ENCODE assay signal across 19 cellular contexts in genomic region chr11:65212226-65212801, GRCh38. TPM values are rescaled to one million over a fixed set of nuclear protein-coding genes. Genes with fewer than 3 reads are reported as not detected.
DNase-seq lines count a peak whose midpoint lies in the region; ATAC-seq and TF ChIP-seq lines count a peak whose summit lies in the region.
"Had no signal": no experiment of that assay in that cellular context is flagged by ENCODE, and none has a peak within 500 bp of the region (broad histone marks: within the 10 kb centered on the region; RNA-seq: fewer than 3 reads in every experiment).

No MANE protein-coding gene starts in this region.

- no peaks in the 10 kb centered on the region for H3K9me3 Mint-ChIP-seq in GM23338
- H3K9me3 Mint-ChIP-seq: T-cell had no signal

- peak overlapping the region; percentile 70 for H3K9ac ChIP-seq in Karpas-422 (ENCODE audit: low read length)
- H3K9ac ChIP-seq: parathyroid adenoma had no signal

- H3K27me3 Mint-ChIP-seq in GM23338 (ENCODE audit: insufficient read depth, low read depth, poor library complexity): peaks cover 19% of the 10 kb centered on the region
- H3K27me3 Mint-ChIP-seq: T-cell had no signal

- 0 out of 2 replicates have a peak, but pooled peaks cover 4% of the 10 kb centered on the region for H4K20me1 ChIP-seq in GM23338 (replicated peaks; ENCODE audit: insufficient read depth)
- H4K20me1 ChIP-seq in Karpas-422 (ENCODE audit: insufficient read depth, low read depth, low read length): no peaks in the 10 kb centered on the region
- no peaks in the 10 kb centered on the region for H4K20me1 ChIP-seq in osteoblast (ENCODE audit: insufficient read depth, low read length)

- peaks cover 47% of the 10 kb centered on the region for H3K4me1 Mint-ChIP-seq in GM23338

- ATAC-seq in GM23338 (peak; percentile 8), HG02884 (IDR thresholded peaks at IDR 0.05; ENCODE audit: unreplicated experiment) (no peak)
- ATAC-seq: foreskin keratinocyte, GM12878, T-cell had no signal

- H3K9me2 ChIP-seq in GM23338 (ENCODE audit: insufficient read depth): no peaks in the 10 kb centered on the region
- H3K9me2 ChIP-seq in Karpas-422 (replicated peaks; ENCODE audit: insufficient read depth, low read length): no peaks in the 10 kb centered on the region

- peaks cover 35% of the 10 kb centered on the region for H3K36me3 Mint-ChIP-seq in GM23338 (ENCODE audit: low read depth)

- no peak overlapping the region for H3K4me3 ChIP-seq in GM23338
- H3K4me3 ChIP-seq in Karpas-422 (ENCODE audit: low read length): peak overlapping the region; percentile 30; the same call in 1 of the 2 replicates
- no peak overlapping the region for H3K4me3 ChIP-seq in osteoblast (ENCODE audit: insufficient read depth, low read length)
- H3K4me3 ChIP-seq: GM12878 had no signal

- H2AFZ ChIP-seq in GM23338 (no peak overlapping the region), Karpas-422 (ENCODE audit: low read length) (no peak overlapping the region), osteoblast (ENCODE audit: low read length) (no peak overlapping the region)

- H3F3A ChIP-seq in GM23338 (replicated peaks; ENCODE audit: low read depth): peaks cover 22% of the 10 kb centered on the region

- TF ChIP-seq CTCF in GM23338 (conservative IDR thresholded peaks at IDR 0.05; ENCODE audit: low read depth in 2 of 2) (no peak), osteoblast (IDR thresholded peaks at IDR 0.05; ENCODE audit: extremely low read depth, low read depth, low read length) (no peak)

- H3K9me3 ChIP-seq in Karpas-422 (ENCODE audit: low read length) (no peaks in the 10 kb centered on the region), osteoblast (ENCODE audit: low read depth, low read length) (no peaks in the 10 kb centered on the region)

- peak overlapping the region; percentile 91 for H3K27ac ChIP-seq in GM23338 (ENCODE audit: low read depth)
- H3K27ac ChIP-seq in Karpas-422 (ENCODE audit: low read length): peak overlapping the region; percentile 94
- H3K27ac ChIP-seq in osteoblast (ENCODE audit: low read depth, low read length): no peak overlapping the region
- H3K27ac ChIP-seq: foreskin keratinocyte had no signal

- H3K4me1 ChIP-seq in GM23338 (ENCODE audit: insufficient read depth): peaks cover 37% of the 10 kb centered on the region
- peaks cover 44% of the 10 kb centered on the region for H3K4me1 ChIP-seq in Karpas-422 (ENCODE audit: low read length)
- H3K4me1 ChIP-seq in osteoblast (ENCODE audit: insufficient read depth, low read length): no peaks in the 10 kb centered on the region
- H3K4me1 ChIP-seq: foreskin keratinocyte had no signal

- H3K27ac Mint-ChIP-seq in GM23338: peak overlapping the region; percentile 98

- H3K36me3 ChIP-seq in GM23338 (ENCODE audit: insufficient read depth) (peaks cover 3% of the 10 kb centered on the region; the same call in 1 of the 2 replicates), Karpas-422 (ENCODE audit: insufficient read depth, low read length) (no peaks in the 10 kb centered on the region), osteoblast (ENCODE audit: insufficient read depth, low read length) (peaks cover 21% of the 10 kb centered on the region)

- H3K27me3 ChIP-seq in GM23338 (ENCODE audit: insufficient read depth) (no peaks in the 10 kb centered on the region), Karpas-422 (ENCODE audit: low read length) (no peaks in the 10 kb centered on the region), osteoblast (ENCODE audit: insufficient read depth, low read length) (no peaks in the 10 kb centered on the region)
- H3K27me3 ChIP-seq: foreskin keratinocyte had no signal

- H3K4me2 ChIP-seq in GM23338: peak overlapping the region; percentile 70
- H3K4me2 ChIP-seq in Karpas-422 (ENCODE audit: low read depth, low read length, poor library complexity, severe bottlenecking): peak overlapping the region; percentile 67
- no peak overlapping the region for H3K4me2 ChIP-seq in osteoblast (ENCODE audit: insufficient read depth, low read length)

- H3K79me2 ChIP-seq in GM23338 (replicated peaks; ENCODE audit: insufficient read depth) (no peaks in the 10 kb centered on the region), Karpas-422 (ENCODE audit: low read length) (no peaks in the 10 kb centered on the region), osteoblast (ENCODE audit: insufficient read depth, low read length) (no peaks in the 10 kb centered on the region)
- H3K79me2 ChIP-seq: parathyroid adenoma had no signal

- H3K4me3 Mint-ChIP-seq in GM23338: peak overlapping the region; percentile 68; the same call in 1 of the 3 replicates
- H3K4me3 Mint-ChIP-seq: T-cell had no signal

- no peak for TF ChIP-seq POLR2A in erythroblast (IDR thresholded peaks at IDR 0.05; ENCODE audit: low read length)

- DNase-seq in GM23338 (ENCODE audit: low spot score) (peak; percentile 46), Karpas-422 (peak; percentile 73), erythroblast (lab: John Stamatoyannopoulos, UW) (peak; percentile 65 to 67), osteoblast (ENCODE audit: insufficient read length, low spot score, missing footprints) (peak; percentile 58), NCI-H1105 treated with DMSO at 0.1 percent for 48 hours (lab: John Stamatoyannopoulos, UW) (no peak), anterior cingulate cortex (lab: John Stamatoyannopoulos, UW) (no peak)
- DNase-seq: activated effector memory CD4-positive, alpha-beta T cell treated with Interleukin-2 at 50 U/mL for 16 hours; cerebellar nuclear complex; foreskin keratinocyte; NCI-H1694; Right ventricle myocardium superior; small intestine; stimulated activated CD4-positive, alpha-beta T cell treated with anti-CD3 and anti-CD28 coated beads, Interleukin-4, amount 100 ng/mL, for 4 hours; T-cell had no signal

TF ChIP-seq in GM23338, 12 proteins besides CTCF, POLR2A, EP300 and RAD21:
- TF ChIP-seq POLR2AphosphoS5 (IDR thresholded peaks at IDR 0.05; ENCODE audit: low read depth) (no peak), ZNF114 (CRISPR knock-in tag; IDR thresholded peaks at IDR 0.05) (no peak), CREB1 (CRISPR knock-in tag; IDR thresholded peaks at IDR 0.05; ENCODE audit: low read depth) (no peak), NANOG (IDR thresholded peaks at IDR 0.05; ENCODE audit: borderline replicate concordance) (no peak), ETS1 (IDR thresholded peaks at IDR 0.05) (no peak), REST (IDR thresholded peaks at IDR 0.05; ENCODE audit: unreplicated experiment) (no peak)

RNA-seq across cellular contexts. Expression of gene CAPN1, which starts 30.6 kb away (rescaled TPM):
- 271 and 277 TPM in 2 replicates for total RNA-seq in GM23338 (2014; rRNA removed; shearing (Covaris generic))
- polyA plus RNA-seq in GM23338 (2016; fragmentation: Nextera tagmentation; extraction: Ambion mirVana): 63.0 and 67.3 TPM in 2 replicates
- total RNA-seq in Karpas-422 (2014; rRNA removed; shearing (Covaris generic); ENCODE audit: low replicate concordance): 96.5 and 115 TPM in 2 replicates
- 102 and 116 TPM in 2 replicates for total RNA-seq in osteoblast

RNA-seq across cellular contexts. Expression of gene SPDYC, which starts 42.3 kb away (rescaled TPM):
- not detected in 2 replicates for total RNA-seq in GM23338 (2014; rRNA removed; shearing (Covaris generic))
- polyA plus RNA-seq in GM23338 (2016; fragmentation: Nextera tagmentation; extraction: Ambion mirVana): 0.27 and 0.52 TPM in 2 replicates
- not detected in 2 replicates for total RNA-seq in Karpas-422 (2014; rRNA removed; shearing (Covaris generic); ENCODE audit: low replicate concordance)
- total RNA-seq in osteoblast: not detected in 2 replicates
- total RNA-seq: foreskin keratinocyte, GM12878, NCI-H460, Right ventricle myocardium superior, T-cell, temporal lobe had no signal
- polyA plus RNA-seq: foreskin keratinocyte, GM12878 had no signal

RNA-seq across cellular contexts. Expression of gene POLA2, which starts 49.4 kb away (rescaled TPM):
- total RNA-seq in GM23338 (2014; rRNA removed; shearing (Covaris generic)): 25.9 and 30.4 TPM in 2 replicates
- polyA plus RNA-seq in GM23338 (2016; fragmentation: Nextera tagmentation; extraction: Ambion mirVana): 17.4 and 22.5 TPM in 2 replicates
- 13.2 and 19.0 TPM in 2 replicates for total RNA-seq in Karpas-422 (2014; rRNA removed; shearing (Covaris generic); ENCODE audit: low replicate concordance)
- total RNA-seq in osteoblast: 4.3 and 6.2 TPM in 2 replicates

Comparison
In these comparisons a context has a peak if more than half of its experiments do, and no peak if none do; other contexts are left out.
1. DNase-seq: peak in GM23338 (single experiment), Karpas-422 (single experiment), erythroblast (2 of 2) and osteoblast (single experiment); none in NCI-H1105 treated with DMSO at 0.1 percent for 48 hours (single experiment) and anterior cingulate cortex (0 of 58).